8 cellular contexts compared by ENCODE assay signal in genomic region chr10:46556515-46557318, GRCh38. TPM values are rescaled to one million over a fixed set of nuclear protein-coding genes. Genes with fewer than 3 reads are reported as not detected.
DNase-seq lines count a peak whose midpoint lies in the region; ATAC-seq, FAIRE-seq and TF ChIP-seq lines count a peak whose summit lies in the region.

TSS of gene GPRIN2 (minus strand) at chr10:46556658. CDS start at chr10:46550736, 5,922 bp downstream.

- H3K36me3 Mint-ChIP-seq in CD8-positive, alpha-beta memory T cell = peaks cover 0 to 4% (median 0%) of the 10 kb centered on the region in 3 donors

- CTCF ChIA-PET in CD8-positive, alpha-beta memory T cell (lab: Charles Lee) = no interaction called here

- H3K4me1 Mint-ChIP-seq in CD8-positive, alpha-beta memory T cell = peaks cover 0 to 19% (median 5%) of the 10 kb centered on the region in 3 donors

- POLR2A ChIA-PET in CD8-positive, alpha-beta memory T cell (lab: Charles Lee) = no interaction called here

- no peaks in the 10 kb centered on the region for H3K9me3 Mint-ChIP-seq in CD8-positive, alpha-beta memory T cell

- H3K4me3 ChIP-seq in CD8-positive, alpha-beta memory T cell (ENCODE audit: low read length) = no peak within 1 kb of the TSS
- peak within 1 kb of the TSS; percentile 17; the same call in 1 of the 2 replicates for H3K4me3 ChIP-seq in WERI-Rb-1 (ENCODE audit: low read depth, low read length)
- H3K4me3 ChIP-seq in pancreas = peak within 1 kb of the TSS; percentile 75 to 90 (median 80)

- TF ChIP-seq CTCF in WERI-Rb-1 (IDR thresholded peaks at IDR 0.05; ENCODE audit: low read depth, low read length) (no peak), pancreas (IDR thresholded peaks at IDR 0.05) (no peak)

- H3K9me3 ChIP-seq in CD8-positive, alpha-beta memory T cell (ENCODE audit: low read length) = no peaks in the 10 kb centered on the region
- H3K9me3 ChIP-seq in WERI-Rb-1 (ENCODE audit: severe bottlenecking) = peaks cover 2% of the 10 kb centered on the region
- no peaks in the 10 kb centered on the region for H3K9me3 ChIP-seq in pancreas

- no peak for ATAC-seq in Right ventricle myocardium inferior
- peak; percentile 73 to 89 (median 88) for ATAC-seq in pancreas
- no peak for ATAC-seq in GM19395 (IDR thresholded peaks at IDR 0.05; ENCODE audit: unreplicated experiment)

- no peak within 1 kb of the TSS for H3K27ac Mint-ChIP-seq in CD8-positive, alpha-beta memory T cell

- H3K4me1 ChIP-seq in CD8-positive, alpha-beta memory T cell (ENCODE audit: insufficient read depth, low read length) = no peaks in the 10 kb centered on the region
- H3K4me1 ChIP-seq in pancreas = peaks cover 0 to 5% (median 0%) of the 10 kb centered on the region in 3 donors

- H3K36me3 ChIP-seq in CD8-positive, alpha-beta memory T cell (ENCODE audit: insufficient read depth, low read length) = no peaks in the 10 kb centered on the region
- no peaks in the 10 kb centered on the region for H3K36me3 ChIP-seq in WERI-Rb-1
- H3K36me3 ChIP-seq in pancreas = no peaks in the 10 kb centered on the region

- H3K27me3 Mint-ChIP-seq in CD8-positive, alpha-beta memory T cell = peaks cover 0 to 7% of the 10 kb centered on the region in 2 donors

- peak in 2 of 5 donors; percentile 1 to 47 for DNase-seq in CD8-positive, alpha-beta memory T cell
- peak; percentile 11 for DNase-seq in WERI-Rb-1
- DNase-seq in Right ventricle myocardium inferior (ENCODE audit: missing footprints) = peak; percentile 71
- peak; percentile 64 to 91 (median 80) for DNase-seq in pancreas
- no peak for DNase-seq in epidermal melanocyte (ENCODE audit: insufficient read length, low spot score)
- no peak for DNase-seq in HTR-8/SVneo (ENCODE audit: insufficient read length, low spot score)
- DNase-seq in inferior parietal cortex (ENCODE audit: extremely low spot score) = no peak

- FAIRE-seq in pancreas (lab: Jason Lieb, UNC) = no peak
- FAIRE-seq in HTR-8/SVneo (lab: Jason Lieb, UNC) = no peak

- 9 to 11% methylated on average over 52 to 74 of the region's 74 CpGs for WGBS in pancreas, 2 donors

- intact Hi-C loops in Right ventricle myocardium inferior (cut with DNase I) (no loop called here), pancreas (cut with DNase I) (no loop called here)

- H3K27me3 ChIP-seq in CD8-positive, alpha-beta memory T cell (ENCODE audit: insufficient read depth, low read length, poor library complexity, severe bottlenecking) = peaks cover 17% of the 10 kb centered on the region
- peaks cover 33% of the 10 kb centered on the region for H3K27me3 ChIP-seq in WERI-Rb-1 (ENCODE audit: insufficient read depth, low read depth, severe bottlenecking)
- no peaks in the 10 kb centered on the region for H3K27me3 ChIP-seq in pancreas

- H3K4me3 Mint-ChIP-seq in CD8-positive, alpha-beta memory T cell = peak within 1 kb of the TSS in 5 of 7 donors; percentile 30 to 78 (median 71)

- H3K27ac ChIP-seq in CD8-positive, alpha-beta memory T cell (ENCODE audit: low read depth, low read length) = no peak within 1 kb of the TSS
- no peak within 1 kb of the TSS for H3K27ac ChIP-seq in WERI-Rb-1
- no peak within 1 kb of the TSS for H3K27ac ChIP-seq in pancreas

RNA-seq across cellular contexts. Expression of gene GPRIN2, which starts in this region (rescaled TPM):
- not detected for total RNA-seq in CD8-positive, alpha-beta memory T cell
- not detected for polyA plus RNA-seq in CD8-positive, alpha-beta memory T cell
- total RNA-seq in Right ventricle myocardium inferior (not detected), pancreas (10 to 100 TPM in 1 of 6 donors, 1 to 10 TPM in 5; 3.7 to 14.0 (median 4.3) TPM)
- polyA plus RNA-seq in pancreas = 10 to 100 TPM in 1 of 2 donors, 1 to 10 TPM in 1; 6.0 to 12.3 TPM

Comparison
In these comparisons a context has a peak if more than half of its experiments do, and no peak if none do; other contexts are left out.
1. Peak in DNase-seq in Right ventricle myocardium inferior; RNA of the gene not detected or under 1 TPM.
2. DNase-seq: peak in WERI-Rb-1 (single experiment) and pancreas (6 of 6); none in epidermal melanocyte (single experiment), HTR-8/SVneo (single experiment) and inferior parietal cortex (single experiment).
3. ATAC-seq: peak in pancreas (4 of 4); none in Right ventricle myocardium inferior (single experiment) and GM19395 (single experiment).